2 cellular contexts compared by ENCODE assay signal in genomic region chr22:48585916-48586798, GRCh38.
TF ChIP-seq lines count a peak whose summit lies in the region.

No MANE protein-coding gene starts in this region.

TF ChIP-seq in IMR-90, 13 proteins besides CTCF, POLR2A, EP300 and RAD21:
- TF ChIP-seq NFE2L2 (IDR thresholded peaks at IDR 0.05; ENCODE audit: low read depth, low read length) (no peak), BHLHE40 (IDR thresholded peaks at IDR 0.05; ENCODE audit: low read depth, low read length) (no peak), RCOR1 (IDR thresholded peaks at IDR 0.05; ENCODE audit: insufficient replicate concordance, low read length) (no peak), ELK1 (IDR thresholded peaks at IDR 0.05; ENCODE audit: borderline replicate concordance, low read depth, low read length) (no peak), CHD1 (IDR thresholded peaks at IDR 0.05; ENCODE audit: low read depth, low read length) (no peak), FOS (IDR thresholded peaks at IDR 0.05; ENCODE audit: low read depth, low read length) (no peak), MAFK (IDR thresholded peaks at IDR 0.05; ENCODE audit: low read depth, low read length) (no peak), SMC3 (IDR thresholded peaks at IDR 0.05; ENCODE audit: low read depth, low read length) (no peak), MXI1 (IDR thresholded peaks at IDR 0.05; ENCODE audit: borderline replicate concordance, low read depth, low read length) (no peak), CEBPB (IDR thresholded peaks at IDR 0.05; ENCODE audit: low read depth, low read length) (no peak), RFX5 (IDR thresholded peaks at IDR 0.05; ENCODE audit: low read depth, low read length) (no peak), MAZ (IDR thresholded peaks at IDR 0.05; ENCODE audit: borderline replicate concordance, low read depth, low read length) (no peak)
- TF ChIP-seq, protein P1, sequence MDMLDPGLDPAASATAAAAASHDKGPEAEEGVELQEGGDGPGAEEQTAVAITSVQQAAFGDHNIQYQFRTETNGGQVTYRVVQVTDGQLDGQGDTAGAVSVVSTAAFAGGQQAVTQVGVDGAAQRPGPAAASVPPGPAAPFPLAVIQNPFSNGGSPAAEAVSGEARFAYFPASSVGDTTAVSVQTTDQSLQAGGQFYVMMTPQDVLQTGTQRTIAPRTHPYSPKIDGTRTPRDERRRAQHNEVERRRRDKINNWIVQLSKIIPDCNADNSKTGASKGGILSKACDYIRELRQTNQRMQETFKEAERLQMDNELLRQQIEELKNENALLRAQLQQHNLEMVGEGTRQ (IDR thresholded peaks at IDR 0.05; ENCODE audit: low read depth, low read length) = no peak
TF ChIP-seq in IMR-90: peak in this region for 0.

TF ChIP-seq in H1, 55 proteins besides CTCF, POLR2A, EP300 and RAD21:
- no peak for TF ChIP-seq TEAD4 (IDR thresholded peaks at IDR 0.05; ENCODE audit: low read depth, low read length)
- TF ChIP-seq TAF1 (IDR thresholded peaks at IDR 0.05; ENCODE audit: low read depth, low read length) = no peak
- TF ChIP-seq SIN3A (conservative IDR thresholded peaks at IDR 0.05 in 1 of 2, IDR thresholded peaks at IDR 0.05 in 1 of 2; ENCODE audit: low read depth in 1 of 2, low read length in 2 of 2) = no peak
- no peak for TF ChIP-seq KDM4A (IDR thresholded peaks at IDR 0.05; ENCODE audit: low read depth, low read length, severe bottlenecking)
- TF ChIP-seq GTF2F1 (IDR thresholded peaks at IDR 0.05; ENCODE audit: borderline replicate concordance, low read depth, low read length) = no peak
- no peak for TF ChIP-seq E2F6 (IDR thresholded peaks at IDR 0.05)
- no peak for TF ChIP-seq ASH2L (IDR thresholded peaks at IDR 0.05; ENCODE audit: low read length)
- TF ChIP-seq, protein P2, sequence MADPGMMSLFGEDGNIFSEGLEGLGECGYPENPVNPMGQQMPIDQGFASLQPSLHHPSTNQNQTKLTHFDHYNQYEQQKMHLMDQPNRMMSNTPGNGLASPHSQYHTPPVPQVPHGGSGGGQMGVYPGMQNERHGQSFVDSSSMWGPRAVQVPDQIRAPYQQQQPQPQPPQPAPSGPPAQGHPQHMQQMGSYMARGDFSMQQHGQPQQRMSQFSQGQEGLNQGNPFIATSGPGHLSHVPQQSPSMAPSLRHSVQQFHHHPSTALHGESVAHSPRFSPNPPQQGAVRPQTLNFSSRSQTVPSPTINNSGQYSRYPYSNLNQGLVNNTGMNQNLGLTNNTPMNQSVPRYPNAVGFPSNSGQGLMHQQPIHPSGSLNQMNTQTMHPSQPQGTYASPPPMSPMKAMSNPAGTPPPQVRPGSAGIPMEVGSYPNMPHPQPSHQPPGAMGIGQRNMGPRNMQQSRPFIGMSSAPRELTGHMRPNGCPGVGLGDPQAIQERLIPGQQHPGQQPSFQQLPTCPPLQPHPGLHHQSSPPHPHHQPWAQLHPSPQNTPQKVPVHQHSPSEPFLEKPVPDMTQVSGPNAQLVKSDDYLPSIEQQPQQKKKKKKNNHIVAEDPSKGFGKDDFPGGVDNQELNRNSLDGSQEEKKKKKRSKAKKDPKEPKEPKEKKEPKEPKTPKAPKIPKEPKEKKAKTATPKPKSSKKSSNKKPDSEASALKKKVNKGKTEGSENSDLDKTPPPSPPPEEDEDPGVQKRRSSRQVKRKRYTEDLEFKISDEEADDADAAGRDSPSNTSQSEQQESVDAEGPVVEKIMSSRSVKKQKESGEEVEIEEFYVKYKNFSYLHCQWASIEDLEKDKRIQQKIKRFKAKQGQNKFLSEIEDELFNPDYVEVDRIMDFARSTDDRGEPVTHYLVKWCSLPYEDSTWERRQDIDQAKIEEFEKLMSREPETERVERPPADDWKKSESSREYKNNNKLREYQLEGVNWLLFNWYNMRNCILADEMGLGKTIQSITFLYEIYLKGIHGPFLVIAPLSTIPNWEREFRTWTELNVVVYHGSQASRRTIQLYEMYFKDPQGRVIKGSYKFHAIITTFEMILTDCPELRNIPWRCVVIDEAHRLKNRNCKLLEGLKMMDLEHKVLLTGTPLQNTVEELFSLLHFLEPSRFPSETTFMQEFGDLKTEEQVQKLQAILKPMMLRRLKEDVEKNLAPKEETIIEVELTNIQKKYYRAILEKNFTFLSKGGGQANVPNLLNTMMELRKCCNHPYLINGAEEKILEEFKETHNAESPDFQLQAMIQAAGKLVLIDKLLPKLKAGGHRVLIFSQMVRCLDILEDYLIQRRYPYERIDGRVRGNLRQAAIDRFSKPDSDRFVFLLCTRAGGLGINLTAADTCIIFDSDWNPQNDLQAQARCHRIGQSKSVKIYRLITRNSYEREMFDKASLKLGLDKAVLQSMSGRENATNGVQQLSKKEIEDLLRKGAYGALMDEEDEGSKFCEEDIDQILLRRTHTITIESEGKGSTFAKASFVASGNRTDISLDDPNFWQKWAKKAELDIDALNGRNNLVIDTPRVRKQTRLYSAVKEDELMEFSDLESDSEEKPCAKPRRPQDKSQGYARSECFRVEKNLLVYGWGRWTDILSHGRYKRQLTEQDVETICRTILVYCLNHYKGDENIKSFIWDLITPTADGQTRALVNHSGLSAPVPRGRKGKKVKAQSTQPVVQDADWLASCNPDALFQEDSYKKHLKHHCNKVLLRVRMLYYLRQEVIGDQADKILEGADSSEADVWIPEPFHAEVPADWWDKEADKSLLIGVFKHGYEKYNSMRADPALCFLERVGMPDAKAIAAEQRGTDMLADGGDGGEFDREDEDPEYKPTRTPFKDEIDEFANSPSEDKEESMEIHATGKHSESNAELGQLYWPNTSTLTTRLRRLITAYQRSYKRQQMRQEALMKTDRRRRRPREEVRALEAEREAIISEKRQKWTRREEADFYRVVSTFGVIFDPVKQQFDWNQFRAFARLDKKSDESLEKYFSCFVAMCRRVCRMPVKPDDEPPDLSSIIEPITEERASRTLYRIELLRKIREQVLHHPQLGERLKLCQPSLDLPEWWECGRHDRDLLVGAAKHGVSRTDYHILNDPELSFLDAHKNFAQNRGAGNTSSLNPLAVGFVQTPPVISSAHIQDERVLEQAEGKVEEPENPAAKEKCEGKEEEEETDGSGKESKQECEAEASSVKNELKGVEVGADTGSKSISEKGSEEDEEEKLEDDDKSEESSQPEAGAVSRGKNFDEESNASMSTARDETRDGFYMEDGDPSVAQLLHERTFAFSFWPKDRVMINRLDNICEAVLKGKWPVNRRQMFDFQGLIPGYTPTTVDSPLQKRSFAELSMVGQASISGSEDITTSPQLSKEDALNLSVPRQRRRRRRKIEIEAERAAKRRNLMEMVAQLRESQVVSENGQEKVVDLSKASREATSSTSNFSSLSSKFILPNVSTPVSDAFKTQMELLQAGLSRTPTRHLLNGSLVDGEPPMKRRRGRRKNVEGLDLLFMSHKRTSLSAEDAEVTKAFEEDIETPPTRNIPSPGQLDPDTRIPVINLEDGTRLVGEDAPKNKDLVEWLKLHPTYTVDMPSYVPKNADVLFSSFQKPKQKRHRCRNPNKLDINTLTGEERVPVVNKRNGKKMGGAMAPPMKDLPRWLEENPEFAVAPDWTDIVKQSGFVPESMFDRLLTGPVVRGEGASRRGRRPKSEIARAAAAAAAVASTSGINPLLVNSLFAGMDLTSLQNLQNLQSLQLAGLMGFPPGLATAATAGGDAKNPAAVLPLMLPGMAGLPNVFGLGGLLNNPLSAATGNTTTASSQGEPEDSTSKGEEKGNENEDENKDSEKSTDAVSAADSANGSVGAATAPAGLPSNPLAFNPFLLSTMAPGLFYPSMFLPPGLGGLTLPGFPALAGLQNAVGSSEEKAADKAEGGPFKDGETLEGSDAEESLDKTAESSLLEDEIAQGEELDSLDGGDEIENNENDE (IDR thresholded peaks at IDR 0.05; ENCODE audit: insufficient replicate concordance, low read length) = no peak
- TF ChIP-seq BACH1 (IDR thresholded peaks at IDR 0.05; ENCODE audit: low read length) = no peak
- TF ChIP-seq SAP30 (IDR thresholded peaks at IDR 0.05; ENCODE audit: insufficient read depth, insufficient replicate concordance, low read length) = no peak
- no peak for TF ChIP-seq RBBP5 (IDR thresholded peaks at IDR 0.05; ENCODE audit: borderline replicate concordance, low read depth, low read length)
- TF ChIP-seq SP1 (IDR thresholded peaks at IDR 0.05; ENCODE audit: low read depth, low read length) = no peak
- TF ChIP-seq HDAC2 (IDR thresholded peaks at IDR 0.05; ENCODE audit: borderline replicate concordance in 1 of 2, low read depth in 2 of 2, low read length in 2 of 2) = no peak
- TF ChIP-seq SP4 (IDR thresholded peaks at IDR 0.05; ENCODE audit: low read length) = no peak
- no peak for TF ChIP-seq EZH2 (IDR thresholded peaks at IDR 0.05; ENCODE audit: low read depth, low read length, severe bottlenecking)
- no peak for TF ChIP-seq MAFK (IDR thresholded peaks at IDR 0.05; ENCODE audit: low read depth, low read length)
- no peak for TF ChIP-seq JUN (IDR thresholded peaks at IDR 0.05; ENCODE audit: low read depth, low read length)
